8 cellular contexts compared by ENCODE assay signal in genomic region chr10:92849234-92849525, GRCh38. TPM values are rescaled to one million over a fixed set of nuclear protein-coding genes. Genes with fewer than 3 reads are reported as not detected.
DNase-seq lines count a peak whose midpoint lies in the region; ATAC-seq, FAIRE-seq and TF ChIP-seq lines count a peak whose summit lies in the region.

No MANE protein-coding gene starts in this region.

- H3K4me3 ChIP-seq in SJSA1 (peak overlapping the region; percentile 99), fibroblast of villous mesenchyme (ENCODE audit: low read depth, low read length) (peak overlapping the region; percentile 81), small intestine (ENCODE audit: low read depth in 1 of 2, low read length in 2 of 2) (peak overlapping the region; percentile 92 to 100)

- ATAC-seq in GM21737 (IDR thresholded peaks at IDR 0.05; ENCODE audit: unreplicated experiment): no peak

- 0 to 2% (median 1%) methylated on average over 7 of the region's 7 CpGs for WGBS in small intestine, 3 donors

- H3K27me3 ChIP-seq in SJSA1 (replicated peaks): no peaks in the 10 kb centered on the region
- H3K27me3 ChIP-seq in small intestine (ENCODE audit: control insufficient read depth in 2 of 2, insufficient read depth in 2 of 2, low read length in 2 of 2): no peaks in the 10 kb centered on the region

- no peak for FAIRE-seq in small intestine (lab: Jason Lieb, UNC)

- DNase-seq in NOMO-1 treated with DMSO at 0.1 percent for 48 hours (lab: John Stamatoyannopoulos, UW; ENCODE audit: unreplicated experiment) (peak; percentile 19), NOMO-1 treated with dmso at 0.1 percent for 144 hours (lab: John Stamatoyannopoulos, UW; ENCODE audit: unreplicated experiment) (no peak), SJSA1 (ENCODE audit: low read depth in 1 of 2, low spot score in 2 of 2) (no peak), fibroblast of villous mesenchyme (ENCODE audit: low read depth) (peak; percentile 29), small intestine (peak; percentile 33), glomerular visceral epithelial cell (ENCODE audit: extremely low spot score) (no peak), GM19240 (ENCODE audit: insufficient read length, low spot score) (no peak)

- peaks cover 13% of the 10 kb centered on the region for H3K4me1 ChIP-seq in SJSA1 (replicated peaks)
- H3K4me1 ChIP-seq in small intestine (ENCODE audit: control insufficient read depth in 2 of 2, insufficient read depth in 1 of 2, low read depth in 1 of 2, low read length in 1 of 2): no peaks in the 10 kb centered on the region

- no peak for TF ChIP-seq CTCF in fibroblast of villous mesenchyme (IDR thresholded peaks at IDR 0.05; ENCODE audit: insufficient read depth, low read depth, low read length)

- no peak overlapping the region for H3K27ac ChIP-seq in SJSA1
- peak overlapping the region; percentile 92 to 96 for H3K27ac ChIP-seq in small intestine (ENCODE audit: low read depth in 1 of 2, low read length in 1 of 2)

- H3K36me3 ChIP-seq in SJSA1 (peaks cover 6% of the 10 kb centered on the region), small intestine (ENCODE audit: control insufficient read depth in 2 of 2, insufficient read depth in 2 of 2, low read length in 2 of 2) (no peaks in the 10 kb centered on the region)

- H3K9me3 ChIP-seq in SJSA1 (replicated peaks) (peaks cover 5% of the 10 kb centered on the region; the same call in 1 of the 2 replicates), small intestine (ENCODE audit: control insufficient read depth, low read depth) (no peaks in the 10 kb centered on the region)

RNA-seq across cellular contexts. Expression of gene EXOC6, which starts 0.9 kb away (rescaled TPM):
- total RNA-seq in SJSA1 (2014; rRNA removed; shearing (Covaris generic)): 10.5 and 18.6 TPM in 2 replicates
- total RNA-seq in fibroblast of villous mesenchyme: 4.5 and 7.8 TPM in 2 replicates
- polyA plus RNA-seq in small intestine: 10 to 100 TPM in 1 of 3 donors, 1 to 10 TPM in 2; 6.7 to 10.8 (median 8.4) TPM

Comparison
In these comparisons a context has a peak if more than half of its experiments do, and no peak if none do; other contexts are left out.
1. DNase-seq: peak in NOMO-1 treated with DMSO at 0.1 percent for 48 hours (single experiment), fibroblast of villous mesenchyme (single experiment) and small intestine (single experiment); none in NOMO-1 treated with dmso at 0.1 percent for 144 hours (single experiment), SJSA1 (0 of 2), glomerular visceral epithelial cell (single experiment) and GM19240 (single experiment).
2. Peak in every context shown above with its lines, with median percentiles within 50 percentile points of each other: H3K4me3 ChIP-seq.